In the genomic region with DNA sequence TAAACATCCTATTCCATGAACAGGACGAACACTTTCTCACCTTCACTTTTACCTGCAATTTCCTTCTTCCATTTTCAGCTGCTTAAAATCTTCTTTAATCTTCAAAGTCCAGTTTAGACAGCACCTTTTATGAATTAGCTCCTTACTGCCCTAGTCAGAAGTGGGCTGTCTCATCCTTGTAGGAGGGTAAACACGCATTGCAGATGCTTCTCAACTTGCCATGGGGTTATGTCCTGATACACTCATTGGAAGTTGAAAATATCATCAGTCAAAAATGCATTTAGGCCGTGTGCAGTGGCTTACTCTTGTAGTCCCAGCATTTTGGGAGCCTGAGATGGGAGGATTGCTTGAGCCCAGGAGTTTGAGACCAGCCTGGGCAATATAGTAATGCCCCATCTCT, we compare ENCODE assay signal across 22 cellular contexts. TPM values are rescaled to one million over a fixed set of nuclear protein-coding genes. Genes with fewer than 3 reads are reported as not detected.
"Had no signal": no experiment of that assay in that cellular context is flagged by ENCODE, and none has a peak within 500 bp of the region (broad histone marks: within the 10 kb centered on the region; RNA-seq: fewer than 3 reads in every experiment).

No MANE protein-coding gene starts in this region.

- H3K36me3 ChIP-seq: adrenal gland, cardiac muscle cell, gastrocnemius medialis, heart right ventricle, neutrophil, stomach had no signal

- DNase-seq: activated CD4-positive, alpha-beta T cell treated with anti-CD3 and anti-CD28 coated beads for 36 hours; activated CD4-positive, alpha-beta T cell treated with anti-CD3 and anti-CD28 coated beads, Interleukin-2, amount 50 U/mL, for 48 hours; activated gamma-delta T cell treated with Interleukin-2 at 50 U/mL for 16 hours; activated T-cell treated with anti-CD3 and anti-CD28 coated beads for 4 hours; adrenal gland; dorsolateral prefrontal cortex; gastrocnemius medialis; heart right ventricle; immature natural killer cell; mesendoderm; naive thymus-derived CD4-positive, alpha-beta T cell; stimulated activated CD4-positive, alpha-beta T cell treated with anti-CD3 and anti-CD28 coated beads, Interleukin-4, amount 100 ng/mL, for 24 hours; stomach had no signal

- H3K9me3 Mint-ChIP-seq: activated naive CD4-positive, alpha-beta T cell treated with anti-CD3 and anti-CD28 coated beads, Interleukin-2, amount 50 U/mL, for 72 hours; activated T-helper 1 cell treated with anti-CD3 and anti-CD28 coated beads, Interleukin-12 subunit alpha, Interleukin-12 subunit beta, Interleukin-2, Interleukin-4 antibody, amounts not matched to agents 30 ng/mL and 10 ng/mL and 1 ng/mL, durations not matched to agents 14 hours and 24 hours and 36 hours; immature natural killer cell; naive thymus-derived CD4-positive, alpha-beta T cell; stimulated activated effector memory CD8-positive, alpha-beta T cell treated with anti-CD3 and anti-CD28 coated beads, Interleukin-12 subunit alpha, Interleukin-12 subunit beta, amount 100 ng/mL, for 72 hours; T-helper 1 cell treated with Interleukin-12 subunit alpha and Interleukin-12 subunit beta and Interleukin-4 antibody, amounts not matched to agents 30 μg/mL and 1 μg/mL, for 36 hours; type B pancreatic cell had no signal

- H3K4me3 ChIP-seq: adrenal gland, cardiac muscle cell, dorsolateral prefrontal cortex, gastrocnemius medialis, heart right ventricle, stomach had no signal

- H3K27ac Mint-ChIP-seq: activated CD4-positive, alpha-beta T cell treated with anti-CD3 and anti-CD28 coated beads for 36 hours; activated naive CD4-positive, alpha-beta T cell treated with anti-CD3 and anti-CD28 coated beads, Interleukin-2, amount 50 U/mL, for 72 hours; activated T-helper 1 cell treated with anti-CD3 and anti-CD28 coated beads, Interleukin-12 subunit alpha, Interleukin-12 subunit beta, Interleukin-2, Interleukin-4 antibody, amounts not matched to agents 30 ng/mL and 10 ng/mL and 1 ng/mL, durations not matched to agents 14 hours and 24 hours and 36 hours; naive thymus-derived CD4-positive, alpha-beta T cell; stimulated activated effector memory CD8-positive, alpha-beta T cell treated with anti-CD3 and anti-CD28 coated beads, Interleukin-12 subunit alpha, Interleukin-12 subunit beta, amount 100 ng/mL, for 72 hours; T-helper 1 cell treated with Interleukin-12 subunit alpha and Interleukin-12 subunit beta and Interleukin-4 antibody, amounts not matched to agents 30 μg/mL and 1 μg/mL, for 36 hours; type B pancreatic cell had no signal

- H3K4me1 Mint-ChIP-seq: activated CD4-positive, alpha-beta T cell treated with anti-CD3 and anti-CD28 coated beads for 36 hours; immature natural killer cell; naive thymus-derived CD4-positive, alpha-beta T cell; stimulated activated effector memory CD8-positive, alpha-beta T cell treated with anti-CD3 and anti-CD28 coated beads, Interleukin-12 subunit alpha, Interleukin-12 subunit beta, amount 100 ng/mL, for 72 hours had no signal

- H3K27me3 Mint-ChIP-seq: type B pancreatic cell had no signal

- H3K4me3 Mint-ChIP-seq: activated CD4-positive, alpha-beta T cell treated with anti-CD3 and anti-CD28 coated beads for 36 hours; activated T-helper 1 cell treated with anti-CD3 and anti-CD28 coated beads, Interleukin-12 subunit alpha, Interleukin-12 subunit beta, Interleukin-2, Interleukin-4 antibody, amounts not matched to agents 30 ng/mL and 10 ng/mL and 1 ng/mL, durations not matched to agents 14 hours and 24 hours and 36 hours; immature natural killer cell; naive thymus-derived CD4-positive, alpha-beta T cell; stimulated activated effector memory CD8-positive, alpha-beta T cell treated with anti-CD3 and anti-CD28 coated beads, Interleukin-12 subunit alpha, Interleukin-12 subunit beta, amount 100 ng/mL, for 72 hours; T-helper 1 cell treated with Interleukin-12 subunit alpha and Interleukin-12 subunit beta and Interleukin-4 antibody, amounts not matched to agents 30 μg/mL and 1 μg/mL, for 36 hours; type B pancreatic cell had no signal

- H3K4me1 ChIP-seq: adrenal gland, gastrocnemius medialis, stomach had no signal

- ATAC-seq: activated CD4-positive, alpha-beta T cell treated with anti-CD3 and anti-CD28 coated beads for 36 hours; activated naive CD4-positive, alpha-beta T cell treated with anti-CD3 and anti-CD28 coated beads, Interleukin-2, amount 50 U/mL, for 72 hours; gastrocnemius medialis; heart right ventricle; naive thymus-derived CD4-positive, alpha-beta T cell; sciatic nerve; stimulated activated effector memory CD8-positive, alpha-beta T cell treated with anti-CD3 and anti-CD28 coated beads, Interleukin-12 subunit alpha, Interleukin-12 subunit beta, amount 100 ng/mL, for 72 hours had no signal

- H3K27ac ChIP-seq: adrenal gland, cardiac muscle cell, dorsolateral prefrontal cortex, gastrocnemius medialis, heart right ventricle, neutrophil, stomach had no signal

- H3K36me3 Mint-ChIP-seq: activated naive CD4-positive, alpha-beta T cell treated with anti-CD3 and anti-CD28 coated beads, Interleukin-2, amount 50 U/mL, for 72 hours; naive thymus-derived CD4-positive, alpha-beta T cell; stimulated activated effector memory CD8-positive, alpha-beta T cell treated with anti-CD3 and anti-CD28 coated beads, Interleukin-12 subunit alpha, Interleukin-12 subunit beta, amount 100 ng/mL, for 72 hours had no signal

- H3K27me3 ChIP-seq: adrenal gland, cardiac muscle cell, gastrocnemius medialis, heart right ventricle, neutrophil had no signal

- H3K9me3 ChIP-seq: adrenal gland, gastrocnemius medialis, heart right ventricle, neutrophil, stomach had no signal

RNA-seq across cellular contexts. Expression of a gene that starts 35.2 kb away (rescaled TPM):
- total RNA-seq: activated CD4-positive, alpha-beta T cell treated with anti-CD3 and anti-CD28 coated beads for 36 hours had no signal
- polyA plus RNA-seq: liver; naive thymus-derived CD4-positive, alpha-beta T cell had no signal
